ENCODE assay signal across 12 cellular contexts in genomic region chr10:45253183-45253914, GRCh38.
DNase-seq lines count a peak whose midpoint lies in the region; ATAC-seq lines count a peak whose summit lies in the region.
"Had no signal": no experiment of that assay in that cellular context is flagged by ENCODE, and none has a peak within 500 bp of the region (broad histone marks: within the 10 kb centered on the region; RNA-seq: fewer than 3 reads in every experiment).

No MANE protein-coding gene starts in this region.

- peaks cover 4% of the 10 kb centered on the region for H3K27me3 Mint-ChIP-seq in activated T-cell treated with anti-CD3 and anti-CD28 coated beads, Interleukin-2, amount 50 U/mL, for 4 hours (ENCODE audit: low read depth)
- H3K27me3 Mint-ChIP-seq in stimulated activated naive CD8-positive, alpha-beta T cell treated with anti-CD3 and anti-CD28 coated beads, Interleukin-15, amount 100 ng/mL, for 72 hours, result peaks cover 18% of the 10 kb centered on the region

- no peak for DNase-seq in activated T-cell treated with anti-CD3 and anti-CD28 coated beads, Interleukin-2, amount 50 U/mL, for 4 hours
- no peak for DNase-seq in activated T-cell treated with anti-CD3 and anti-CD28 coated beads, Interleukin-2, amount 50 U/mL, for 1 hour
- DNase-seq in stimulated activated naive CD8-positive, alpha-beta T cell treated with anti-CD3 and anti-CD28 coated beads, Interleukin-15, amount 100 ng/mL, for 72 hours, result peak in 1 of 2 donors; percentile 30
- no peak for DNase-seq in effector CD8-positive, alpha-beta T cell (lab: John Stamatoyannopoulos, UW)
- DNase-seq in NCI-H774 (lab: John Stamatoyannopoulos, UW) (no peak), NCI-H146 (lab: John Stamatoyannopoulos, UW) (no peak)
- DNase-seq: activated gamma-delta T cell, cerebellar nuclear complex, gastrocnemius medialis, GF-D8 had no signal

- ATAC-seq in activated T-cell treated with anti-CD3 and anti-CD28 coated beads, Interleukin-2, amount 50 U/mL, for 4 hours, result peak; percentile 25 to 48
- peak; percentile 72 for ATAC-seq in GM21528 (IDR thresholded peaks at IDR 0.05; ENCODE audit: low FRiP score, unreplicated experiment)
- peak; percentile 60 for ATAC-seq in HG03354 (IDR thresholded peaks at IDR 0.05; ENCODE audit: poor library complexity, severe bottlenecking, unreplicated experiment)
- ATAC-seq in stimulated activated naive CD8-positive, alpha-beta T cell treated with anti-CD3 and anti-CD28 coated beads, Interleukin-15, amount 100 ng/mL, for 72 hours, result peak; percentile 86
- ATAC-seq: gastrocnemius medialis had no signal

- no peak overlapping the region for H3K4me3 Mint-ChIP-seq in activated T-cell treated with anti-CD3 and anti-CD28 coated beads, Interleukin-2, amount 50 U/mL, for 4 hours
- no peak overlapping the region for H3K4me3 Mint-ChIP-seq in stimulated activated naive CD8-positive, alpha-beta T cell treated with anti-CD3 and anti-CD28 coated beads, Interleukin-15, amount 100 ng/mL, for 72 hours

- H3K27ac Mint-ChIP-seq in stimulated activated naive CD8-positive, alpha-beta T cell treated with anti-CD3 and anti-CD28 coated beads, Interleukin-15, amount 100 ng/mL, for 72 hours, result no peak overlapping the region

- H3K36me3 Mint-ChIP-seq in activated T-cell treated with anti-CD3 and anti-CD28 coated beads, Interleukin-2, amount 50 U/mL, for 4 hours (ENCODE audit: insufficient read depth), result no peaks in the 10 kb centered on the region

- H3K9me3 Mint-ChIP-seq in activated T-cell treated with anti-CD3 and anti-CD28 coated beads, Interleukin-2, amount 50 U/mL, for 4 hours, result no peaks in the 10 kb centered on the region
- no peaks in the 10 kb centered on the region for H3K9me3 Mint-ChIP-seq in stimulated activated naive CD8-positive, alpha-beta T cell treated with anti-CD3 and anti-CD28 coated beads, Interleukin-15, amount 100 ng/mL, for 72 hours

- H3K4me1 Mint-ChIP-seq in activated T-cell treated with anti-CD3 and anti-CD28 coated beads, Interleukin-2, amount 50 U/mL, for 4 hours (ENCODE audit: low read depth), result peaks cover 3% of the 10 kb centered on the region
- peaks cover 22% of the 10 kb centered on the region for H3K4me1 Mint-ChIP-seq in stimulated activated naive CD8-positive, alpha-beta T cell treated with anti-CD3 and anti-CD28 coated beads, Interleukin-15, amount 100 ng/mL, for 72 hours
